ENCODE assay signal across 1 cellular context in the genomic region with DNA sequence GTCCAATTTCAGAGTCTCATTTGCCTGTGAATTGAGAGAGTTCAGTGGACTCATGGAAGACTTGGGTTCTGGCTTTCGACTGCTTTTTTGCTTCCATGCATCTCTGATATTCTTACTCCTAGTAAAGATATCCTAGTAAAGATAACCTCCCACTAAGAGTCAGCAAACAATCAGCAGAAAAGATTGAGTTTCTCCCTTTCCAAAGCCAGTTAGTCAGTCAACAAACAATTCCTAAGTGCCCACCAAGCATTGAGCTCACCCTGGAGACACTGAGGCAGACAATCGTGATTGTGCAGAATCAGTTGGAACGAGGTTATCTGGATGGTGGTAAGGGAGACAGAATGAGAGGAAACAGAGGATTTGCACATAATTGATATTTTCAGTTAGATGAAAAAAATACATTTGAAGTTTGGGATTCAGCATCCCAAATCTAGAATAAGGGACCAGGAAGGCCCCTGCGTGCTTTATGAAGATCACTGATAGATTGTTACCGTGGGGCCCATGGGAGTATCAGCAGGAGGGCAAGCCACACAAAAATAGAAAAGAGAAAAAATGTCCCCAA.
TF ChIP-seq lines count a peak whose summit lies in the region.

No MANE protein-coding gene starts in this region.

TF ChIP-seq in SK-N-SH treated with all-trans-retinoic acid at 6 μM for 48 hours, 23 proteins besides CTCF, POLR2A, EP300 and RAD21 (continued from another document):
- TF ChIP-seq, protein P1, sequence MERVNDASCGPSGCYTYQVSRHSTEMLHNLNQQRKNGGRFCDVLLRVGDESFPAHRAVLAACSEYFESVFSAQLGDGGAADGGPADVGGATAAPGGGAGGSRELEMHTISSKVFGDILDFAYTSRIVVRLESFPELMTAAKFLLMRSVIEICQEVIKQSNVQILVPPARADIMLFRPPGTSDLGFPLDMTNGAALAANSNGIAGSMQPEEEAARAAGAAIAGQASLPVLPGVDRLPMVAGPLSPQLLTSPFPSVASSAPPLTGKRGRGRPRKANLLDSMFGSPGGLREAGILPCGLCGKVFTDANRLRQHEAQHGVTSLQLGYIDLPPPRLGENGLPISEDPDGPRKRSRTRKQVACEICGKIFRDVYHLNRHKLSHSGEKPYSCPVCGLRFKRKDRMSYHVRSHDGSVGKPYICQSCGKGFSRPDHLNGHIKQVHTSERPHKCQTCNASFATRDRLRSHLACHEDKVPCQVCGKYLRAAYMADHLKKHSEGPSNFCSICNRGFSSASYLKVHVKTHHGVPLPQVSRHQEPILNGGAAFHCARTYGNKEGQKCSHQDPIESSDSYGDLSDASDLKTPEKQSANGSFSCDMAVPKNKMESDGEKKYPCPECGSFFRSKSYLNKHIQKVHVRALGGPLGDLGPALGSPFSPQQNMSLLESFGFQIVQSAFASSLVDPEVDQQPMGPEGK (CRISPR knock-in tag; IDR thresholded peaks at IDR 0.05; ENCODE audit: borderline replicate concordance), result no peak
- TF ChIP-seq RARB (CRISPR knock-in tag; IDR thresholded peaks at IDR 0.05) (no peak), ARNTL (CRISPR knock-in tag; IDR thresholded peaks at IDR 0.05; ENCODE audit: borderline replicate concordance, low read depth) (no peak)
